Comparison of ENCODE assay signal across 9 cellular contexts in the genomic region with DNA sequence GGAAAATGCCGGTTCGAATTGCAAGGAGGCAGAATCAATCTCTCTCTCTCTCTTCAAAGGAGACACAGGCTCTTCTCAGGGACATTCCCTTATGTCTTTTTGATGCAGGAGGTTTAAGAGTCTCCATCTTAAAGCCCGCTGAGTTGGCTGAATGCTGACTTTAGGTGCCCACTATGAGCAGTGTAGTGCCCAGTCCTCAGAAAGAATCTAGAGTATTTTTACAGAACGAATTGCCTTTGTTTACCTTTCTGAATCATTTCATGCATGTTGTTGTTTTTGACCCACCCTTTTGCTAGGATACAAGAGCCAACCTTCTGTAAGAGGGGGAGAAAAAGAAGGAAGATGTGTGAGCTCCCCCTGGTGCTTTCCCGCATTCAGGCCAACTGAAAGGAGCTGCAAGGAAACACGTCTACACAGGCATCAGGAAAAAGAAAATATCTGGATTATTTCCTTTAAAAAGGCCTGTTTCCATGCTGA.
DNase-seq lines count a peak whose midpoint lies in the region; ATAC-seq and TF ChIP-seq lines count a peak whose summit lies in the region.
"Had no signal": no experiment of that assay in that cellular context is flagged by ENCODE, and none has a peak within 500 bp of the region (broad histone marks: within the 10 kb centered on the region; RNA-seq: fewer than 3 reads in every experiment).

No MANE protein-coding gene starts in this region.

- H3K9me3 ChIP-seq in A673 (ENCODE audit: low read depth, low read length, poor library complexity, severe bottlenecking) (no peaks in the 10 kb centered on the region), HEK293 (ENCODE audit: control insufficient read depth, insufficient read depth, low read depth, low read length) (no peaks in the 10 kb centered on the region), OCI-LY1 (ENCODE audit: low read length) (no peaks in the 10 kb centered on the region), fibroblast of lung (ENCODE audit: control insufficient read depth, insufficient read depth, low read depth, low read length) (no peaks in the 10 kb centered on the region)

- H3K27me3 Mint-ChIP-seq in nephron (ENCODE audit: low read depth) = peaks cover 55% of the 10 kb centered on the region
- H3K27me3 Mint-ChIP-seq in activated CD4-positive, alpha-beta memory T cell treated with anti-CD3 and anti-CD28 coated beads, Interleukin-2, amount 10 ng/mL, durations not matched to agents 7 days and 5 days = peaks cover 38% of the 10 kb centered on the region

- H3K4me1 Mint-ChIP-seq in nephron = peaks cover 19% of the 10 kb centered on the region
- peaks cover 1% of the 10 kb centered on the region for H3K4me1 Mint-ChIP-seq in activated CD4-positive, alpha-beta memory T cell treated with anti-CD3 and anti-CD28 coated beads, Interleukin-2, amount 10 ng/mL, durations not matched to agents 7 days and 5 days
- H3K4me1 Mint-ChIP-seq: central memory CD8-positive, alpha-beta T cell had no signal

- intact Hi-C loops in A673 (cut with micrococcal nuclease; ENCODE audit: unreplicated experiment) = loop anchor here (1.0 to 2.0 kb wide), 4 partner anchors 366 to 547 kb away; no protein-coding TSS in a partner anchor

- H3K4me3 ChIP-seq in A673 (ENCODE audit: low read depth, low read length, poor library complexity, severe bottlenecking) = no peak overlapping the region
- H3K4me3 ChIP-seq in HEK293 (ENCODE audit: low read depth, low read length) = no peak overlapping the region
- H3K4me3 ChIP-seq in OCI-LY1 (ENCODE audit: low read depth, low read length, poor library complexity, severe bottlenecking) = no peak overlapping the region
- H3K4me3 ChIP-seq in fibroblast of lung (replicated peaks in 1 of 4; ENCODE audit: control extremely low read depth in 1 of 4, insufficient read depth in 1 of 4, low read depth in 3 of 4, low read length in 4 of 4) = no peak overlapping the region

- H2AFZ ChIP-seq in OCI-LY1 (ENCODE audit: low read length) = no peak overlapping the region
- no peak overlapping the region for H2AFZ ChIP-seq in fibroblast of lung (ENCODE audit: low read length)

- CTCF ChIA-PET in A673 (lab: Charles Lee) (interaction anchor here (0.6 to 1.5 kb wide), 9 partner anchors 192 to 547 kb away, joined by 3 to 13 read pairs (median 7); no protein-coding TSS in a partner anchor), HEK293 (lab: Yijun Ruan, JAX) (interaction anchor here (0.5 to 3.0 kb wide), 15 partner anchors 10 to 552 kb away, joined by 3 to 29 read pairs (median 3); no protein-coding TSS in a partner anchor)
- CTCF ChIA-PET in activated CD4-positive, alpha-beta memory T cell treated with anti-CD3 and anti-CD28 coated beads, Interleukin-2, amount 10 ng/mL, durations not matched to agents 7 days and 5 days (lab: Charles Lee) = no interaction called here

- no peak overlapping the region for H3K27ac ChIP-seq in A673 (ENCODE audit: low read depth, low read length, poor library complexity, severe bottlenecking)
- no peak overlapping the region for H3K27ac ChIP-seq in HEK293 (ENCODE audit: extremely low read depth, low read depth, low read length)
- no peak overlapping the region for H3K27ac ChIP-seq in OCI-LY1 (ENCODE audit: low read depth, low read length, poor library complexity, severe bottlenecking)
- H3K27ac ChIP-seq in fibroblast of lung (ENCODE audit: insufficient read depth, low read length) = no peak overlapping the region

- H3K79me2 ChIP-seq in OCI-LY1 (ENCODE audit: insufficient read depth, low read length) (no peaks in the 10 kb centered on the region), fibroblast of lung (ENCODE audit: control insufficient read depth, insufficient read depth, low read length) (no peaks in the 10 kb centered on the region)

- H3K27me3 ChIP-seq in A673 (replicated peaks; ENCODE audit: insufficient read depth, low read depth, low read length, poor library complexity) (no peaks in the 10 kb centered on the region), OCI-LY1 (ENCODE audit: insufficient read depth, low read length) (no peaks in the 10 kb centered on the region), fibroblast of lung (ENCODE audit: control insufficient read depth, insufficient read depth, low read length) (no peaks in the 10 kb centered on the region)

- H3K4me2 ChIP-seq in OCI-LY1 (ENCODE audit: low read length) = no peak overlapping the region
- no peak overlapping the region for H3K4me2 ChIP-seq in fibroblast of lung (ENCODE audit: extremely low read depth, insufficient read depth, low read length)

- H3K4me3 Mint-ChIP-seq in nephron = peak overlapping the region; percentile 56 to 83 (median 78)
- H3K4me3 Mint-ChIP-seq in activated CD4-positive, alpha-beta memory T cell treated with anti-CD3 and anti-CD28 coated beads, Interleukin-2, amount 10 ng/mL, durations not matched to agents 7 days and 5 days = no peak overlapping the region
- H3K4me3 Mint-ChIP-seq: central memory CD8-positive, alpha-beta T cell had no signal

- H3K36me3 ChIP-seq in A673 (ENCODE audit: insufficient read depth, low read length, poor library complexity, severe bottlenecking) (no peaks in the 10 kb centered on the region), HEK293 (ENCODE audit: control insufficient read depth in 2 of 2, insufficient read depth in 1 of 2, low read length in 2 of 2) (no peaks in the 10 kb centered on the region), OCI-LY1 (ENCODE audit: insufficient read depth, low read length) (no peaks in the 10 kb centered on the region), fibroblast of lung (ENCODE audit: control insufficient read depth, insufficient read depth, low read length) (no peaks in the 10 kb centered on the region)

- no peaks in the 10 kb centered on the region for H3K9me2 ChIP-seq in OCI-LY1 (ENCODE audit: low read depth, low read length)

- no peaks in the 10 kb centered on the region for H3K36me3 Mint-ChIP-seq in nephron (ENCODE audit: low read depth)
- no peaks in the 10 kb centered on the region for H3K36me3 Mint-ChIP-seq in activated CD4-positive, alpha-beta memory T cell treated with anti-CD3 and anti-CD28 coated beads, Interleukin-2, amount 10 ng/mL, durations not matched to agents 7 days and 5 days (ENCODE audit: low read depth)

- H3K4me1 ChIP-seq in A673 (ENCODE audit: insufficient read depth, low read length, poor library complexity, severe bottlenecking) (peaks cover 32% of the 10 kb centered on the region), HEK293 (ENCODE audit: control insufficient read depth, insufficient read depth, low read length) (peaks cover 6% of the 10 kb centered on the region; the same call in 1 of the 2 replicates), OCI-LY1 (ENCODE audit: insufficient read depth, low read length, severe bottlenecking) (no peaks in the 10 kb centered on the region), fibroblast of lung (ENCODE audit: control insufficient read depth, extremely low read depth, insufficient read depth, low read length) (no peaks in the 10 kb centered on the region)

- ATAC-seq in HG03280 (IDR thresholded peaks at IDR 0.05; ENCODE audit: unreplicated experiment) (no peak), HG02870 (IDR thresholded peaks at IDR 0.05; ENCODE audit: unreplicated experiment) (no peak)

- H4K20me1 ChIP-seq in OCI-LY1 (ENCODE audit: insufficient read depth, low read length) (no peaks in the 10 kb centered on the region), fibroblast of lung (ENCODE audit: control insufficient read depth, extremely low read depth, insufficient read depth, low read length) (no peaks in the 10 kb centered on the region)

- peak overlapping the region in 2 of 3 experiments; percentile 9 to 13 for H3K27ac Mint-ChIP-seq in nephron
- no peak overlapping the region for H3K27ac Mint-ChIP-seq in activated CD4-positive, alpha-beta memory T cell treated with anti-CD3 and anti-CD28 coated beads, Interleukin-2, amount 10 ng/mL, durations not matched to agents 7 days and 5 days

- BruUV-seq in A673 (replicated peaks; lab: Mats Ljungman, UMichigan) = no TSS peak

- TF ChIP-seq CTCF in A673 (conservative IDR thresholded peaks at IDR 0.05; ENCODE audit: low read depth, low read length) (peak; percentile 87), HEK293 (tag by site-specific recombination; IDR thresholded peaks at IDR 0.05) (peak; percentile 72; the same call in 1 of the 2 replicates), OCI-LY1 (IDR thresholded peaks at IDR 0.05; ENCODE audit: low read length) (peak; percentile 48; the same call in 1 of the 2 replicates), fibroblast of lung (conservative IDR thresholded peaks at IDR 0.05 in 1 of 2, IDR thresholded peaks at IDR 0.05 in 1 of 2; ENCODE audit: low read depth in 1 of 2, low read length in 2 of 2) (peak; percentile 83 to 91), nephron (IDR thresholded peaks at IDR 0.05; ENCODE audit: unreplicated experiment in 3 of 3) (peak; percentile 51 to 68 (median 58))

- no peaks in the 10 kb centered on the region for H3K9me3 Mint-ChIP-seq in nephron
- H3K9me3 Mint-ChIP-seq in activated CD4-positive, alpha-beta memory T cell treated with anti-CD3 and anti-CD28 coated beads, Interleukin-2, amount 10 ng/mL, durations not matched to agents 7 days and 5 days = no peaks in the 10 kb centered on the region

- no peak overlapping the region for H3K9ac ChIP-seq in OCI-LY1 (ENCODE audit: low read length)
- no peak overlapping the region for H3K9ac ChIP-seq in fibroblast of lung (ENCODE audit: insufficient read depth, low read length)

- DNase-seq in A673 (ENCODE audit: low spot score) (peak; percentile 87), fibroblast of lung (ENCODE audit: low read depth in 2 of 2) (peak; percentile 79 to 83)
- DNase-seq in activated CD4-positive, alpha-beta memory T cell treated with anti-CD3 and anti-CD28 coated beads, Interleukin-2, amount 10 ng/mL, durations not matched to agents 7 days and 5 days = no peak

- no peaks in the 10 kb centered on the region for H3F3A ChIP-seq in OCI-LY1 (ENCODE audit: insufficient read depth, low read length)

- POLR2A ChIA-PET in A673 (lab: Charles Lee; ENCODE audit: low non-redundant PET) (interaction anchor here (0.7 kb wide), 2 partner anchors 232 to 429 kb away, joined by 3 to 5 read pairs; no protein-coding TSS in a partner anchor), HEK293 (lab: Yijun Ruan, JAX) (interaction anchor here (0.5 kb wide), 1 partner anchor 213 kb away, joined by 3 read pairs; no protein-coding TSS in a partner anchor)
- POLR2A ChIA-PET in activated CD4-positive, alpha-beta memory T cell treated with anti-CD3 and anti-CD28 coated beads, Interleukin-2, amount 10 ng/mL, durations not matched to agents 7 days and 5 days (lab: Charles Lee) = no interaction called here
